24 cellular contexts compared by ENCODE assay signal in the genomic region with DNA sequence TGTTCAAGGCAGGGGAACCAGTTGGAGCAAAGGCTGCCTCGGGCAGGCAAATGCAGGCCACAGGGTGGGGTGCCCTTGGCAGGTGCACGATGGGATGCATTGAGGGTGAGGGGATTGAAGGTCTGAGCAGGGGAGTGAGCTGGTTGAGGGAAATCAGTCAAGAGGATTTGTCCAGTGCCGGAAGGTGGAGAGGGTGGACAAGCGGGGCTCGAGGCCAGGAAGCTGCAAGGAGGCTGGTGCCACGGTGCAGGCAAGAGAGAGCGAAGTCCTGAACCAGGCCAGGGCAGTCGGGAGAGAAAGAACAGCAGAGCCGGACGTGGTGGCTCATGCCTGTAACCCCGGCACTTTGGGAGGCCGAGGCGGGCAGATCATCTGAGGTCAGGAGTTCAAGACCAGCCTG. TPM values are rescaled to one million over a fixed set of nuclear protein-coding genes. Genes with fewer than 3 reads are reported as not detected.
"Had no signal": no experiment of that assay in that cellular context is flagged by ENCODE, and none has a peak within 500 bp of the region (broad histone marks: within the 10 kb centered on the region; RNA-seq: fewer than 3 reads in every experiment).

No MANE protein-coding gene starts in this region.

- H3K4me1 ChIP-seq: breast epithelium, foreskin keratinocyte, parathyroid adenoma had no signal

- H3K36me3 ChIP-seq: breast epithelium, esophagus muscularis mucosa, heart right ventricle, left ventricle myocardium inferior, stomach, tibial artery, WERI-Rb-1 had no signal

- H3K36me3 Mint-ChIP-seq: activated CD4-positive, alpha-beta memory T cell treated with anti-CD3 and anti-CD28 coated beads for 36 hours; activated naive CD4-positive, alpha-beta T cell treated with anti-CD3 and anti-CD28 coated beads, Interleukin-2, amount 50 U/mL, for 72 hours; stimulated activated memory B cell treated with anti-CD40 and anti-IgM and Interleukin-4, amounts not matched to agents 10 μg/mL and 1 μg/mL and 100 μg/mL, for 72 hours had no signal

- H3K9ac ChIP-seq: parathyroid adenoma had no signal

- H3K9me3 ChIP-seq: breast epithelium, esophagus muscularis mucosa, heart right ventricle, left ventricle myocardium inferior, stomach, tibial artery had no signal

- H3K9me3 Mint-ChIP-seq: activated CD4-positive, alpha-beta memory T cell treated with anti-CD3 and anti-CD28 coated beads for 36 hours; activated CD4-positive, alpha-beta T cell treated with anti-CD3 and anti-CD28 coated beads, Interleukin-2, amount 10 ng/mL, durations not matched to agents 24 days and 14 days; activated naive CD4-positive, alpha-beta T cell treated with anti-CD3 and anti-CD28 coated beads, Interleukin-2, amount 50 U/mL, for 72 hours; activated T-cell treated with anti-CD3 and anti-CD28 coated beads, Interleukin-2, amount 50 U/mL, for 24 hours; activated T-helper 17 cell treated with anti-CD3 and anti-CD28 coated beads, Interleukin-2, amount 50 U/mL, for 72 hours; dendritic cell treated with granulocyte-macrophage colony-stimulating factor and Interleukin-4, amounts not matched to agents 40 ng/mL and 50 ng/mL, for 4 days; nephron progenitor cell; stimulated activated memory B cell treated with anti-CD40 and anti-IgM and Interleukin-4, amounts not matched to agents 10 μg/mL and 1 μg/mL and 100 μg/mL, for 72 hours had no signal

- H3K4me3 ChIP-seq: breast epithelium, esophagus muscularis mucosa, left ventricle myocardium inferior, stomach, tibial artery had no signal

- H3K27ac ChIP-seq: breast epithelium, esophagus muscularis mucosa, foreskin keratinocyte, parathyroid adenoma, stomach, tibial artery, WERI-Rb-1 had no signal

- H3K27ac Mint-ChIP-seq: activated CD4-positive, alpha-beta memory T cell treated with anti-CD3 and anti-CD28 coated beads for 36 hours; activated CD4-positive, alpha-beta T cell treated with anti-CD3 and anti-CD28 coated beads, Interleukin-2, amount 10 ng/mL, durations not matched to agents 24 days and 14 days; activated naive CD4-positive, alpha-beta T cell treated with anti-CD3 and anti-CD28 coated beads, Interleukin-2, amount 50 U/mL, for 72 hours; activated T-cell treated with anti-CD3 and anti-CD28 coated beads, Interleukin-2, amount 50 U/mL, for 24 hours; activated T-helper 17 cell treated with anti-CD3 and anti-CD28 coated beads, Interleukin-2, amount 50 U/mL, for 72 hours; dendritic cell treated with granulocyte-macrophage colony-stimulating factor and Interleukin-4, amounts not matched to agents 40 ng/mL and 50 ng/mL, for 4 days; nephron progenitor cell; stimulated activated memory B cell treated with anti-CD40 and anti-IgM and Interleukin-4, amounts not matched to agents 10 μg/mL and 1 μg/mL and 100 μg/mL, for 72 hours; T-helper 17 cell had no signal

- H3K4me3 Mint-ChIP-seq: activated CD4-positive, alpha-beta memory T cell treated with anti-CD3 and anti-CD28 coated beads for 36 hours; activated CD4-positive, alpha-beta T cell treated with anti-CD3 and anti-CD28 coated beads, Interleukin-2, amount 10 ng/mL, durations not matched to agents 24 days and 14 days; activated T-cell treated with anti-CD3 and anti-CD28 coated beads, Interleukin-2, amount 50 U/mL, for 24 hours; activated T-helper 17 cell treated with anti-CD3 and anti-CD28 coated beads, Interleukin-2, amount 50 U/mL, for 72 hours; dendritic cell treated with granulocyte-macrophage colony-stimulating factor and Interleukin-4, amounts not matched to agents 40 ng/mL and 50 ng/mL, for 4 days; nephron progenitor cell; stimulated activated memory B cell treated with anti-CD40 and anti-IgM and Interleukin-4, amounts not matched to agents 10 μg/mL and 1 μg/mL and 100 μg/mL, for 72 hours; T-helper 17 cell had no signal

RNA-seq across cellular contexts. Expression of gene MS4A10, which starts 10.4 kb away (rescaled TPM):
- total RNA-seq: activated CD4-positive, alpha-beta memory T cell treated with anti-CD3 and anti-CD28 coated beads for 36 hours; activated CD4-positive, alpha-beta T cell treated with anti-CD3 and anti-CD28 coated beads, Interleukin-2, amount 10 ng/mL, durations not matched to agents 24 days and 14 days; activated CD8-positive, alpha-beta memory T cell treated with anti-CD3 and anti-CD28 coated beads for 36 hours; activated naive CD4-positive, alpha-beta T cell treated with anti-CD3 and anti-CD28 coated beads, Interleukin-2, amount 50 U/mL, for 72 hours; activated T-helper 17 cell treated with anti-CD3 and anti-CD28 coated beads, Interleukin-2, amount 50 U/mL, for 72 hours; breast epithelium; esophagus muscularis mucosa; foreskin keratinocyte; heart right ventricle; left ventricle myocardium inferior; lung microvascular endothelial cell; mesenteric fat pad; mucosa of gallbladder; skeletal muscle tissue; T-helper 17 cell; ureter had no signal
- polyA plus RNA-seq: foreskin keratinocyte, heart right ventricle, stomach had no signal

RNA-seq across cellular contexts. Expression of gene MS4A15, which starts 18.1 kb away (rescaled TPM):
- total RNA-seq: activated CD4-positive, alpha-beta memory T cell treated with anti-CD3 and anti-CD28 coated beads for 36 hours; activated CD4-positive, alpha-beta T cell treated with anti-CD3 and anti-CD28 coated beads, Interleukin-2, amount 10 ng/mL, durations not matched to agents 24 days and 14 days; activated CD8-positive, alpha-beta memory T cell treated with anti-CD3 and anti-CD28 coated beads for 36 hours; activated naive CD4-positive, alpha-beta T cell treated with anti-CD3 and anti-CD28 coated beads, Interleukin-2, amount 50 U/mL, for 72 hours; activated T-helper 17 cell treated with anti-CD3 and anti-CD28 coated beads, Interleukin-2, amount 50 U/mL, for 72 hours; breast epithelium; foreskin keratinocyte; heart right ventricle; left ventricle myocardium inferior; lung microvascular endothelial cell; mesenteric fat pad; mucosa of gallbladder; skeletal muscle tissue; stomach; T-helper 17 cell; ureter had no signal
- polyA plus RNA-seq: foreskin keratinocyte, heart right ventricle, stomach had no signal

RNA-seq across cellular contexts. Expression of gene MS4A18, which starts 50.2 kb away (rescaled TPM):
- total RNA-seq: activated CD4-positive, alpha-beta memory T cell treated with anti-CD3 and anti-CD28 coated beads for 36 hours; activated CD4-positive, alpha-beta T cell treated with anti-CD3 and anti-CD28 coated beads, Interleukin-2, amount 10 ng/mL, durations not matched to agents 24 days and 14 days; activated CD8-positive, alpha-beta memory T cell treated with anti-CD3 and anti-CD28 coated beads for 36 hours; activated naive CD4-positive, alpha-beta T cell treated with anti-CD3 and anti-CD28 coated beads, Interleukin-2, amount 50 U/mL, for 72 hours; activated T-helper 17 cell treated with anti-CD3 and anti-CD28 coated beads, Interleukin-2, amount 50 U/mL, for 72 hours; breast epithelium; esophagus muscularis mucosa; foreskin keratinocyte; heart right ventricle; left ventricle myocardium inferior; lung microvascular endothelial cell; mesenteric fat pad; mucosa of gallbladder; skeletal muscle tissue; stomach; T-helper 17 cell; ureter had no signal
- polyA plus RNA-seq: foreskin keratinocyte, heart right ventricle had no signal
